In the genomic region with DNA sequence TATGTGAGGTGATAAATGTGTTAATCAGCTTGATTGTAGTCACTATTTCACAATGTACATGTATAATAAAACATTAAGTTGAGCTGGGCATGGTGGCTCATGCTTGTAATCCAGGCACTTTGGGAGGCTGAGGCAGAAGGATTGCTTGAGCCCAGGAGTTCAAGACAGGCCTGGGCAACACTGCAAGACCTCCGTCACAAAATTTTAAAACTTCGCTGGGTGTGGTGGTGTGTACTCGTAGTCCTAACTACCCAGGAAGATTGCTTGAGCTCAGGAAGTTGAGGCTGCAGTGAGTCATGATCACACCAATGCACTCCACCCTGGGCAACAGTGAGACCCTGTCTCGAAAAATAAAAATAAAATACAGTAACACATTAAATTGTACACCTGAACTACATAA, we compare ENCODE assay signal across 14 cellular contexts. TPM values are rescaled to one million over a fixed set of nuclear protein-coding genes. Genes with fewer than 3 reads are reported as not detected.
DNase-seq lines count a peak whose midpoint lies in the region; ATAC-seq and TF ChIP-seq lines count a peak whose summit lies in the region.
"Had no signal": no experiment of that assay in that cellular context is flagged by ENCODE, and none has a peak within 500 bp of the region (broad histone marks: within the 10 kb centered on the region; RNA-seq: fewer than 3 reads in every experiment).

No MANE protein-coding gene starts in this region.

- intact Hi-C loops in left lung (cut with DNase I): no loop called here

- TF ChIP-seq CTCF in left lung (IDR thresholded peaks at IDR 0.05): no peak

- peak in 4 of 5 donors; percentile 9 to 80 (median 43) for DNase-seq in CD8-positive, alpha-beta memory T cell
- DNase-seq in MV-4-11 (lab: John Stamatoyannopoulos, UW) (peak; percentile 17), left lung (no peak), HPDE6-E6E7 (ENCODE audit: extremely low spot score) (no peak), COLO668 (lab: John Stamatoyannopoulos, UW; ENCODE audit: unreplicated experiment) (no peak), medulla oblongata (ENCODE audit: extremely low spot score) (no peak)
- no peak for DNase-seq in activated naive CD8-positive, alpha-beta T cell treated with anti-CD3 and anti-CD28 coated beads for 36 hours
- DNase-seq: hypothalamus; NCI-H1694 treated with DMSO at 0.1 percent for 48 hours; stimulated activated CD4-positive, alpha-beta T cell treated with anti-CD3 and anti-CD28 coated beads, Interleukin-12 subunit alpha, Interleukin-12 subunit beta, amount 100 ng/mL, for 4 hours had no signal

- H3K4me3 ChIP-seq in CD8-positive, alpha-beta memory T cell (ENCODE audit: low read length): no peak overlapping the region
- H3K4me3 ChIP-seq in left lung: no peak overlapping the region
- H3K4me3 ChIP-seq: coronary artery had no signal

- H3K9me3 Mint-ChIP-seq in CD8-positive, alpha-beta memory T cell: no peaks in the 10 kb centered on the region
- H3K9me3 Mint-ChIP-seq in activated naive CD8-positive, alpha-beta T cell treated with anti-CD3 and anti-CD28 coated beads for 36 hours: no peaks in the 10 kb centered on the region
- H3K9me3 Mint-ChIP-seq: stimulated activated memory B cell treated with anti-CD40 and anti-IgM and Interleukin-4, amounts not matched to agents 10 μg/mL and 1 μg/mL and 100 μg/mL, for 72 hours had no signal

- CTCF ChIA-PET in CD8-positive, alpha-beta memory T cell (lab: Charles Lee): interaction anchor here (0.9 to 3.2 kb wide), 6 partner anchors 10 to 79 kb away, joined by 3 to 35 read pairs (median 4); partner anchors contain the start of gene TMEM128

- peak; percentile 68 for ATAC-seq in left lung
- ATAC-seq in GM19023 (IDR thresholded peaks at IDR 0.05; ENCODE audit: unreplicated experiment): no peak
- ATAC-seq: stimulated activated memory B cell treated with anti-CD40 and anti-IgM and Interleukin-4, amounts not matched to agents 10 μg/mL and 1 μg/mL and 100 μg/mL, for 72 hours had no signal

- H3K27ac ChIP-seq in CD8-positive, alpha-beta memory T cell (ENCODE audit: low read depth, low read length): peak overlapping the region; percentile 100
- peak overlapping the region; percentile 36 to 80 for H3K27ac ChIP-seq in left lung
- H3K27ac ChIP-seq: coronary artery had no signal

- peaks cover 25% of the 10 kb centered on the region for H3K4me1 ChIP-seq in CD8-positive, alpha-beta memory T cell (ENCODE audit: insufficient read depth, low read length)
- peaks cover 0 to 6% of the 10 kb centered on the region in 2 donors for H3K4me1 ChIP-seq in left lung

- H3K27me3 ChIP-seq in CD8-positive, alpha-beta memory T cell (ENCODE audit: insufficient read depth, low read length, poor library complexity, severe bottlenecking): no peaks in the 10 kb centered on the region
- no peaks in the 10 kb centered on the region for H3K27me3 ChIP-seq in left lung

- H3K4me1 Mint-ChIP-seq in CD8-positive, alpha-beta memory T cell: peaks cover 78 to 91% (median 87%) of the 10 kb centered on the region in 3 donors
- peaks cover 4% of the 10 kb centered on the region for H3K4me1 Mint-ChIP-seq in activated naive CD8-positive, alpha-beta T cell treated with anti-CD3 and anti-CD28 coated beads for 36 hours
- H3K4me1 Mint-ChIP-seq: stimulated activated memory B cell treated with anti-CD40 and anti-IgM and Interleukin-4, amounts not matched to agents 10 μg/mL and 1 μg/mL and 100 μg/mL, for 72 hours had no signal

- peak overlapping the region; percentile 87 to 99 (median 97) for H3K27ac Mint-ChIP-seq in CD8-positive, alpha-beta memory T cell
- peak overlapping the region; percentile 10 for H3K27ac Mint-ChIP-seq in activated naive CD8-positive, alpha-beta T cell treated with anti-CD3 and anti-CD28 coated beads for 36 hours
- H3K27ac Mint-ChIP-seq: stimulated activated memory B cell treated with anti-CD40 and anti-IgM and Interleukin-4, amounts not matched to agents 10 μg/mL and 1 μg/mL and 100 μg/mL, for 72 hours had no signal

- peaks cover 25 to 78% (median 51%) of the 10 kb centered on the region in 3 donors for H3K36me3 Mint-ChIP-seq in CD8-positive, alpha-beta memory T cell
- H3K36me3 Mint-ChIP-seq in activated naive CD8-positive, alpha-beta T cell treated with anti-CD3 and anti-CD28 coated beads for 36 hours: peaks cover 34% of the 10 kb centered on the region

- POLR2A ChIA-PET in CD8-positive, alpha-beta memory T cell (lab: Charles Lee): interaction anchor here (0.6 to 3.7 kb wide), 5 partner anchors 10 to 117 kb away, joined by 3 to 21 read pairs (median 3); partner anchors contain the start of genes LYAR, NSG1, TMEM128 and ZBTB49

- no peaks in the 10 kb centered on the region for H3K9me3 ChIP-seq in CD8-positive, alpha-beta memory T cell (ENCODE audit: low read length)
- no peaks in the 10 kb centered on the region for H3K9me3 ChIP-seq in left lung

- H3K4me3 Mint-ChIP-seq in CD8-positive, alpha-beta memory T cell: peak overlapping the region; percentile 83 to 95 (median 88)
- H3K4me3 Mint-ChIP-seq in activated naive CD8-positive, alpha-beta T cell treated with anti-CD3 and anti-CD28 coated beads for 36 hours: no peak overlapping the region
- H3K4me3 Mint-ChIP-seq: stimulated activated memory B cell treated with anti-CD40 and anti-IgM and Interleukin-4, amounts not matched to agents 10 μg/mL and 1 μg/mL and 100 μg/mL, for 72 hours had no signal

- H3K36me3 ChIP-seq in CD8-positive, alpha-beta memory T cell (ENCODE audit: insufficient read depth, low read length): peaks cover 31% of the 10 kb centered on the region
- peaks cover 0 to 58% of the 10 kb centered on the region in 2 donors for H3K36me3 ChIP-seq in left lung

- no peaks in the 10 kb centered on the region for H3K27me3 Mint-ChIP-seq in CD8-positive, alpha-beta memory T cell
- no peaks in the 10 kb centered on the region for H3K27me3 Mint-ChIP-seq in activated naive CD8-positive, alpha-beta T cell treated with anti-CD3 and anti-CD28 coated beads for 36 hours
- H3K27me3 Mint-ChIP-seq: stimulated activated memory B cell treated with anti-CD40 and anti-IgM and Interleukin-4, amounts not matched to agents 10 μg/mL and 1 μg/mL and 100 μg/mL, for 72 hours had no signal

RNA-seq across cellular contexts. Expression of gene LYAR, which starts 20.1 kb away (rescaled TPM):
- total RNA-seq in CD8-positive, alpha-beta memory T cell: 100 to 1,000 TPM in 1 of 2 experiments, 10 to 100 TPM in 1; 95.8 to 103 TPM
- polyA plus RNA-seq in CD8-positive, alpha-beta memory T cell: 187 TPM
- 100 to 1,000 TPM in 1 of 2 experiments, 10 to 100 TPM in 1; 97.6 to 106 TPM for total RNA-seq in activated naive CD8-positive, alpha-beta T cell treated with anti-CD3 and anti-CD28 coated beads for 36 hours
- 10 to 100 TPM in 1 of 2 donors, 1 to 10 TPM in 1; 9.7 to 20.4 TPM for total RNA-seq in left lung

RNA-seq across cellular contexts. Expression of gene ZBTB49, which starts 20.2 kb away (rescaled TPM):
- 1 to 10 TPM; 7.9 to 8.7 TPM for total RNA-seq in CD8-positive, alpha-beta memory T cell
- 10.5 TPM for polyA plus RNA-seq in CD8-positive, alpha-beta memory T cell
- total RNA-seq in activated naive CD8-positive, alpha-beta T cell treated with anti-CD3 and anti-CD28 coated beads for 36 hours: 1 to 10 TPM; 5.7 to 6.0 TPM
- total RNA-seq in left lung: 1 to 10 TPM; 4.8 to 5.3 TPM

RNA-seq across cellular contexts. Expression of gene TMEM128, which starts 21.8 kb away (rescaled TPM):
- 10 to 100 TPM; 24.1 to 26.6 TPM for total RNA-seq in CD8-positive, alpha-beta memory T cell
- polyA plus RNA-seq in CD8-positive, alpha-beta memory T cell: 46.4 TPM
- total RNA-seq in activated naive CD8-positive, alpha-beta T cell treated with anti-CD3 and anti-CD28 coated beads for 36 hours: 10 to 100 TPM; 23.6 to 25.0 TPM
- total RNA-seq in left lung: 10 to 100 TPM; 18.5 to 21.9 TPM

RNA-seq across cellular contexts. Expression of gene OTOP1, which starts 43.1 kb away (rescaled TPM):
- total RNA-seq in CD8-positive, alpha-beta memory T cell: not detected
- not detected for polyA plus RNA-seq in CD8-positive, alpha-beta memory T cell
- not detected for total RNA-seq in activated naive CD8-positive, alpha-beta T cell treated with anti-CD3 and anti-CD28 coated beads for 36 hours
- total RNA-seq in left lung: not detected
- total RNA-seq: myocyte had no signal

Comparison
In these comparisons a context has a peak if more than half of its experiments do, and no peak if none do; other contexts are left out.
1. DNase-seq: peak in CD8-positive, alpha-beta memory T cell (4 of 5) and MV-4-11 (single experiment); none in activated naive CD8-positive, alpha-beta T cell treated with anti-CD3 and anti-CD28 coated beads for 36 hours (single experiment), left lung (0 of 2), HPDE6-E6E7 (single experiment), COLO668 (single experiment) and medulla oblongata (single experiment).
2. RNA of gene LYAR, which starts 20.1 kb away (total RNA-seq): 97.6 to 106 TPM in activated naive CD8-positive, alpha-beta T cell treated with anti-CD3 and anti-CD28 coated beads for 36 hours and 95.8 to 103 TPM in CD8-positive, alpha-beta memory T cell; 9.7 to 20.4 TPM in left lung; every median in the first group is over 4 times any median in the second.